1 cellular context compared by ENCODE assay signal in the genomic region with DNA sequence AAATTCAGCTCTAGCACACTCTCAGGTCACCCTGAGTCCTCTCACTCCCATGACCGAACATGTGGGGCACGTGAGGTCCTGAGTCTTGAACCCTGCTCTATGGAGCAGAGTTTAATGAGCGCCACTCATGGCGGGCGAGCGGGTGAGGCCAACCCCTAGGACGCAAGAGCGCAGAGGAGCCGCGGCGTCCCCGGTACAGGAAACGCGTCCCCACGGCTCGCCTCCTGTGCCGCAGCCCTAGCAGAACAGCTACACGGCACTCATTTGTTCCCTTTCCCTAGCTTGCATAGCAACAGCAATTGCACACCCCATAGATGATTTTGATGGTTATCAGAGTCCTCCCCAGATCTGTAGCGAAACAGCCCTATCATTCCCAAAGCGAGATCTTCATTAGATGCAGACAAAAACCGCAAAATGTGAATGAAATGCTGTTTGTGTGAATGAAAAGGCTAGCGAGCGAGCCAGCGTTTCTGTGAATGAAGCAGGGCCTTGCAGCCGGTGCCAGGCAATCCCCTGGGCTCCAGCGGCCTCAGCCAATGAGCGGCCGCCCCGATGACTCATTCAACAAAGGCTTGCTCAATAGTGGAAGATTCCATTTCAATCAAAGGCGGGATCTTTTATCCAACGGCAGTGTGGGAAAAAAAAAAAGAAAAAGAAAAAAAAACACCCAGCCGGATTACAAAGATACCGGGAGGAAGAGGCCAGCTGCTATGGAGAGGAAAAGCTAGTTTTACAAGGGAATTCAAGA.
TF ChIP-seq lines count a peak whose summit lies in the region.

No MANE protein-coding gene starts in this region.

TF ChIP-seq in HepG2, 621 proteins besides CTCF, POLR2A, EP300 and RAD21 (continued from another document and continues in another):
- TF ChIP-seq, protein P1, sequence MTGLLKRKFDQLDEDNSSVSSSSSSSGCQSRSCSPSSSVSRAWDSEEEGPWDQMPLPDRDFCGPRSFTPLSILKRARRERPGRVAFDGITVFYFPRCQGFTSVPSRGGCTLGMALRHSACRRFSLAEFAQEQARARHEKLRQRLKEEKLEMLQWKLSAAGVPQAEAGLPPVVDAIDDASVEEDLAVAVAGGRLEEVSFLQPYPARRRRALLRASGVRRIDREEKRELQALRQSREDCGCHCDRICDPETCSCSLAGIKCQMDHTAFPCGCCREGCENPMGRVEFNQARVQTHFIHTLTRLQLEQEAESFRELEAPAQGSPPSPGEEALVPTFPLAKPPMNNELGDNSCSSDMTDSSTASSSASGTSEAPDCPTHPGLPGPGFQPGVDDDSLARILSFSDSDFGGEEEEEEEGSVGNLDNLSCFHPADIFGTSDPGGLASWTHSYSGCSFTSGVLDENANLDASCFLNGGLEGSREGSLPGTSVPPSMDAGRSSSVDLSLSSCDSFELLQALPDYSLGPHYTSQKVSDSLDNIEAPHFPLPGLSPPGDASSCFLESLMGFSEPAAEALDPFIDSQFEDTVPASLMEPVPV (CRISPR knock-in tag; IDR thresholded peaks at IDR 0.05), result no peak
- TF ChIP-seq, protein P2, sequence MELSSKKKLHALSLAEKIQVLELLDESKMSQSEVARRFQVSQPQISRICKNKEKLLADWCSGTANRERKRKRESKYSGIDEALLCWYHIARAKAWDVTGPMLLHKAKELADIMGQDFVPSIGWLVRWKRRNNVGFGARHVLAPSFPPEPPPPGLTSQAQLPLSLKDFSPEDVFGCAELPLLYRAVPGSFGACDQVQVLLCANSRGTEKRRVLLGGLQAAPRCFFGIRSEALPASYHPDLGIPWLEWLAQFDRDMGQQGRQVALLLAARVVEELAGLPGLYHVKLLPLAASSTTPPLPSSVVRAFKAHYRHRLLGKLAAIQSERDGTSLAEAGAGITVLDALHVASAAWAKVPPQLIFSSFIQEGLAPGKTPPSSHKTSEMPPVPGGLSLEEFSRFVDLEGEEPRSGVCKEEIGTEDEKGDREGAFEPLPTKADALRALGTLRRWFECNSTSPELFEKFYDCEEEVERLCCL (CRISPR knock-in tag; IDR thresholded peaks at IDR 0.05; ENCODE audit: borderline replicate concordance), result no peak
- TF ChIP-seq KDM6A (CRISPR knock-in tag; IDR thresholded peaks at IDR 0.05; ENCODE audit: low read depth) (no peak), ZSCAN30 (CRISPR knock-in tag; IDR thresholded peaks at IDR 0.05) (no peak), RBAK (CRISPR knock-in tag; IDR thresholded peaks at IDR 0.05) (no peak; the same call in 1 of the 2 replicates), RAD51 (IDR thresholded peaks at IDR 0.05; ENCODE audit: borderline replicate concordance) (no peak), KLF16 (CRISPR knock-in tag; IDR thresholded peaks at IDR 0.05) (no peak), ZNF776 (CRISPR knock-in tag; IDR thresholded peaks at IDR 0.05) (no peak), ZNF772 (CRISPR knock-in tag; IDR thresholded peaks at IDR 0.05) (no peak), FLYWCH1 (CRISPR knock-in tag; IDR thresholded peaks at IDR 0.05) (no peak), SRSF4 (IDR thresholded peaks at IDR 0.05; ENCODE audit: low read depth, low read length, poor library complexity, severe bottlenecking) (no peak), GATAD1 (CRISPR knock-in tag; IDR thresholded peaks at IDR 0.05) (no peak; the same call in 1 of the 2 replicates), ZKSCAN5 (CRISPR knock-in tag; IDR thresholded peaks at IDR 0.05) (no peak), ZNF274 (CRISPR knock-in tag; IDR thresholded peaks at IDR 0.05) (no peak), REXO4 (CRISPR knock-in tag; IDR thresholded peaks at IDR 0.05; ENCODE audit: borderline replicate concordance) (no peak), KLF13 (CRISPR knock-in tag; IDR thresholded peaks at IDR 0.05) (no peak), TBL1XR1 (IDR thresholded peaks at IDR 0.05; ENCODE audit: borderline replicate concordance, low read length, partially characterized antibody) (peak; percentile 10), ATF1 (CRISPR knock-in tag; IDR thresholded peaks at IDR 0.05) (no peak; the same call in 1 of the 2 replicates), TGIF2 (CRISPR knock-in tag; IDR thresholded peaks at IDR 0.05) (peak; percentile 40; the same call in 1 of the 2 replicates), ARNTL (CRISPR knock-in tag; IDR thresholded peaks at IDR 0.05) (no peak), DNMT1 (CRISPR knock-in tag; IDR thresholded peaks at IDR 0.05) (no peak), HOXA7 (CRISPR knock-in tag; IDR thresholded peaks at IDR 0.05) (no peak), CBX2 (IDR thresholded peaks at IDR 0.05; ENCODE audit: low read depth, low read length) (no peak), CBX2 (CRISPR knock-in tag; IDR thresholded peaks at IDR 0.05; ENCODE audit: low read depth) (0 out of 2 replicates have a peak, but pooled peaks have one; percentile 17), POLR2G (IDR thresholded peaks at IDR 0.05; ENCODE audit: low read depth, low read length) (peak; percentile 80), TCF7 (IDR thresholded peaks at IDR 0.05; ENCODE audit: low read depth) (peak; percentile 47), ZNF605 (CRISPR knock-in tag; IDR thresholded peaks at IDR 0.05) (no peak), SP4 (CRISPR knock-in tag; IDR thresholded peaks at IDR 0.05) (no peak), CENPX (CRISPR knock-in tag; IDR thresholded peaks at IDR 0.05) (no peak), CCAR2 (optimal IDR thresholded peaks at IDR 0.05; ENCODE audit: low read depth, low read length) (no peak), U2AF2 (IDR thresholded peaks at IDR 0.05; ENCODE audit: low read depth, low read length) (no peak), ZNF660 (CRISPR knock-in tag; IDR thresholded peaks at IDR 0.05; ENCODE audit: borderline replicate concordance, low read depth) (no peak), ZFP82 (CRISPR knock-in tag; IDR thresholded peaks at IDR 0.05; ENCODE audit: borderline replicate concordance) (no peak), PPARG (CRISPR knock-in tag; conservative IDR thresholded peaks at IDR 0.05) (no peak), ZNF788 (CRISPR knock-in tag; IDR thresholded peaks at IDR 0.05; ENCODE audit: borderline replicate concordance) (peak; percentile 51; the same call in 1 of the 2 replicates), ZBTB38 (CRISPR knock-in tag; IDR thresholded peaks at IDR 0.05) (0 out of 2 replicates have a peak, but pooled peaks have one; percentile 16), ZNF775 (CRISPR knock-in tag; IDR thresholded peaks at IDR 0.05; ENCODE audit: borderline replicate concordance) (no peak), HNF4G (IDR thresholded peaks at IDR 0.05; ENCODE audit: borderline replicate concordance, low read depth, low read length) (no peak), HNF4G (CRISPR knock-in tag; IDR thresholded peaks at IDR 0.05; ENCODE audit: borderline replicate concordance, low read depth) (no peak), XBP1 (CRISPR knock-in tag; IDR thresholded peaks at IDR 0.05) (0 out of 2 replicates have a peak, but pooled peaks have one; percentile 27)
- TF ChIP-seq, protein P3, sequence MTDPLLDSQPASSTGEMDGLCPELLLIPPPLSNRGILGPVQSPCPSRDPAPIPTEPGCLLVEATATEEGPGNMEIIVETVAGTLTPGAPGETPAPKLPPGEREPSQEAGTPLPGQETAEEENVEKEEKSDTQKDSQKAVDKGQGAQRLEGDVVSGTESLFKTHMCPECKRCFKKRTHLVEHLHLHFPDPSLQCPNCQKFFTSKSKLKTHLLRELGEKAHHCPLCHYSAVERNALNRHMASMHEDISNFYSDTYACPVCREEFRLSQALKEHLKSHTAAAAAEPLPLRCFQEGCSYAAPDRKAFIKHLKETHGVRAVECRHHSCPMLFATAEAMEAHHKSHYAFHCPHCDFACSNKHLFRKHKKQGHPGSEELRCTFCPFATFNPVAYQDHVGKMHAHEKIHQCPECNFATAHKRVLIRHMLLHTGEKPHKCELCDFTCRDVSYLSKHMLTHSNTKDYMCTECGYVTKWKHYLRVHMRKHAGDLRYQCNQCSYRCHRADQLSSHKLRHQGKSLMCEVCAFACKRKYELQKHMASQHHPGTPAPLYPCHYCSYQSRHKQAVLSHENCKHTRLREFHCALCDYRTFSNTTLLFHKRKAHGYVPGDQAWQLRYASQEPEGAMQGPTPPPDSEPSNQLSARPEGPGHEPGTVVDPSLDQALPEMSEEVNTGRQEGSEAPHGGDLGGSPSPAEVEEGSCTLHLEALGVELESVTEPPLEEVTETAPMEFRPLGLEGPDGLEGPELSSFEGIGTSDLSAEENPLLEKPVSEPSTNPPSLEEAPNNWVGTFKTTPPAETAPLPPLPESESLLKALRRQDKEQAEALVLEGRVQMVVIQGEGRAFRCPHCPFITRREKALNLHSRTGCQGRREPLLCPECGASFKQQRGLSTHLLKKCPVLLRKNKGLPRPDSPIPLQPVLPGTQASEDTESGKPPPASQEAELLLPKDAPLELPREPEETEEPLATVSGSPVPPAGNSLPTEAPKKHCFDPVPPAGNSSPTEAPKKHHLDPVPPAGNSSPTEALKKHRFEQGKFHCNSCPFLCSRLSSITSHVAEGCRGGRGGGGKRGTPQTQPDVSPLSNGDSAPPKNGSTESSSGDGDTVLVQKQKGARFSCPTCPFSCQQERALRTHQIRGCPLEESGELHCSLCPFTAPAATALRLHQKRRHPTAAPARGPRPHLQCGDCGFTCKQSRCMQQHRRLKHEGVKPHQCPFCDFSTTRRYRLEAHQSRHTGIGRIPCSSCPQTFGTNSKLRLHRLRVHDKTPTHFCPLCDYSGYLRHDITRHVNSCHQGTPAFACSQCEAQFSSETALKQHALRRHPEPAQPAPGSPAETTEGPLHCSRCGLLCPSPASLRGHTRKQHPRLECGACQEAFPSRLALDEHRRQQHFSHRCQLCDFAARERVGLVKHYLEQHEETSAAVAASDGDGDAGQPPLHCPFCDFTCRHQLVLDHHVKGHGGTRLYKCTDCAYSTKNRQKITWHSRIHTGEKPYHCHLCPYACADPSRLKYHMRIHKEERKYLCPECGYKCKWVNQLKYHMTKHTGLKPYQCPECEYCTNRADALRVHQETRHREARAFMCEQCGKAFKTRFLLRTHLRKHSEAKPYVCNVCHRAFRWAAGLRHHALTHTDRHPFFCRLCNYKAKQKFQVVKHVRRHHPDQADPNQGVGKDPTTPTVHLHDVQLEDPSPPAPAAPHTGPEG (CRISPR knock-in tag; IDR thresholded peaks at IDR 0.05), result 0 out of 2 replicates have a peak, but pooled peaks have one; percentile 39
- TF ChIP-seq, protein P4, sequence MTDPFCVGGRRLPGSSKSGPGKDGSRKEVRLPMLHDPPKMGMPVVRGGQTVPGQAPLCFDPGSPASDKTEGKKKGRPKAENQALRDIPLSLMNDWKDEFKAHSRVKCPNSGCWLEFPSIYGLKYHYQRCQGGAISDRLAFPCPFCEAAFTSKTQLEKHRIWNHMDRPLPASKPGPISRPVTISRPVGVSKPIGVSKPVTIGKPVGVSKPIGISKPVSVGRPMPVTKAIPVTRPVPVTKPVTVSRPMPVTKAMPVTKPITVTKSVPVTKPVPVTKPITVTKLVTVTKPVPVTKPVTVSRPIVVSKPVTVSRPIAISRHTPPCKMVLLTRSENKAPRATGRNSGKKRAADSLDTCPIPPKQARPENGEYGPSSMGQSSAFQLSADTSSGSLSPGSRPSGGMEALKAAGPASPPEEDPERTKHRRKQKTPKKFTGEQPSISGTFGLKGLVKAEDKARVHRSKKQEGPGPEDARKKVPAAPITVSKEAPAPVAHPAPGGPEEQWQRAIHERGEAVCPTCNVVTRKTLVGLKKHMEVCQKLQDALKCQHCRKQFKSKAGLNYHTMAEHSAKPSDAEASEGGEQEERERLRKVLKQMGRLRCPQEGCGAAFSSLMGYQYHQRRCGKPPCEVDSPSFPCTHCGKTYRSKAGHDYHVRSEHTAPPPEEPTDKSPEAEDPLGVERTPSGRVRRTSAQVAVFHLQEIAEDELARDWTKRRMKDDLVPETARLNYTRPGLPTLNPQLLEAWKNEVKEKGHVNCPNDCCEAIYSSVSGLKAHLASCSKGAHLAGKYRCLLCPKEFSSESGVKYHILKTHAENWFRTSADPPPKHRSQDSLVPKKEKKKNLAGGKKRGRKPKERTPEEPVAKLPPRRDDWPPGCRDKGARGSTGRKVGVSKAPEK (CRISPR knock-in tag; IDR thresholded peaks at IDR 0.05; ENCODE audit: borderline replicate concordance), result no peak
- TF ChIP-seq, protein P5, sequence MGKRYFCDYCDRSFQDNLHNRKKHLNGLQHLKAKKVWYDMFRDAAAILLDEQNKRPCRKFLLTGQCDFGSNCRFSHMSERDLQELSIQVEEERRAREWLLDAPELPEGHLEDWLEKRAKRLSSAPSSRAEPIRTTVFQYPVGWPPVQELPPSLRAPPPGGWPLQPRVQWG (CRISPR knock-in tag; IDR thresholded peaks at IDR 0.05; ENCODE audit: borderline replicate concordance, low read depth), result no peak
- TF ChIP-seq, protein P6, sequence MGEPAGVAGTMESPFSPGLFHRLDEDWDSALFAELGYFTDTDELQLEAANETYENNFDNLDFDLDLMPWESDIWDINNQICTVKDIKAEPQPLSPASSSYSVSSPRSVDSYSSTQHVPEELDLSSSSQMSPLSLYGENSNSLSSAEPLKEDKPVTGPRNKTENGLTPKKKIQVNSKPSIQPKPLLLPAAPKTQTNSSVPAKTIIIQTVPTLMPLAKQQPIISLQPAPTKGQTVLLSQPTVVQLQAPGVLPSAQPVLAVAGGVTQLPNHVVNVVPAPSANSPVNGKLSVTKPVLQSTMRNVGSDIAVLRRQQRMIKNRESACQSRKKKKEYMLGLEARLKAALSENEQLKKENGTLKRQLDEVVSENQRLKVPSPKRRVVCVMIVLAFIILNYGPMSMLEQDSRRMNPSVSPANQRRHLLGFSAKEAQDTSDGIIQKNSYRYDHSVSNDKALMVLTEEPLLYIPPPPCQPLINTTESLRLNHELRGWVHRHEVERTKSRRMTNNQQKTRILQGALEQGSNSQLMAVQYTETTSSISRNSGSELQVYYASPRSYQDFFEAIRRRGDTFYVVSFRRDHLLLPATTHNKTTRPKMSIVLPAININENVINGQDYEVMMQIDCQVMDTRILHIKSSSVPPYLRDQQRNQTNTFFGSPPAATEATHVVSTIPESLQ (CRISPR knock-in tag; conservative IDR thresholded peaks at IDR 0.05), result no peak
- TF ChIP-seq, protein P7, sequence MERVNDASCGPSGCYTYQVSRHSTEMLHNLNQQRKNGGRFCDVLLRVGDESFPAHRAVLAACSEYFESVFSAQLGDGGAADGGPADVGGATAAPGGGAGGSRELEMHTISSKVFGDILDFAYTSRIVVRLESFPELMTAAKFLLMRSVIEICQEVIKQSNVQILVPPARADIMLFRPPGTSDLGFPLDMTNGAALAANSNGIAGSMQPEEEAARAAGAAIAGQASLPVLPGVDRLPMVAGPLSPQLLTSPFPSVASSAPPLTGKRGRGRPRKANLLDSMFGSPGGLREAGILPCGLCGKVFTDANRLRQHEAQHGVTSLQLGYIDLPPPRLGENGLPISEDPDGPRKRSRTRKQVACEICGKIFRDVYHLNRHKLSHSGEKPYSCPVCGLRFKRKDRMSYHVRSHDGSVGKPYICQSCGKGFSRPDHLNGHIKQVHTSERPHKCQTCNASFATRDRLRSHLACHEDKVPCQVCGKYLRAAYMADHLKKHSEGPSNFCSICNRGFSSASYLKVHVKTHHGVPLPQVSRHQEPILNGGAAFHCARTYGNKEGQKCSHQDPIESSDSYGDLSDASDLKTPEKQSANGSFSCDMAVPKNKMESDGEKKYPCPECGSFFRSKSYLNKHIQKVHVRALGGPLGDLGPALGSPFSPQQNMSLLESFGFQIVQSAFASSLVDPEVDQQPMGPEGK (CRISPR knock-in tag; IDR thresholded peaks at IDR 0.05), result no peak
- TF ChIP-seq, protein P8, sequence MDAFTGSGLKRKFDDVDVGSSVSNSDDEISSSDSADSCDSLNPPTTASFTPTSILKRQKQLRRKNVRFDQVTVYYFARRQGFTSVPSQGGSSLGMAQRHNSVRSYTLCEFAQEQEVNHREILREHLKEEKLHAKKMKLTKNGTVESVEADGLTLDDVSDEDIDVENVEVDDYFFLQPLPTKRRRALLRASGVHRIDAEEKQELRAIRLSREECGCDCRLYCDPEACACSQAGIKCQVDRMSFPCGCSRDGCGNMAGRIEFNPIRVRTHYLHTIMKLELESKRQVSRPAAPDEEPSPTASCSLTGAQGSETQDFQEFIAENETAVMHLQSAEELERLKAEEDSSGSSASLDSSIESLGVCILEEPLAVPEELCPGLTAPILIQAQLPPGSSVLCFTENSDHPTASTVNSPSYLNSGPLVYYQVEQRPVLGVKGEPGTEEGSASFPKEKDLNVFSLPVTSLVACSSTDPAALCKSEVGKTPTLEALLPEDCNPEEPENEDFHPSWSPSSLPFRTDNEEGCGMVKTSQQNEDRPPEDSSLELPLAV (CRISPR knock-in tag; conservative IDR thresholded peaks at IDR 0.05; ENCODE audit: low read depth), result no peak
